14 cellular contexts compared by ENCODE assay signal in genomic region chr2:95760839-95761525, GRCh38.
DNase-seq lines count a peak whose midpoint lies in the region; TF ChIP-seq lines count a peak whose summit lies in the region.
"Had no signal": no experiment of that assay in that cellular context is flagged by ENCODE, and none has a peak within 500 bp of the region (broad histone marks: within the 10 kb centered on the region; RNA-seq: fewer than 3 reads in every experiment).

No MANE protein-coding gene starts in this region.

- peak in 1 of 2 donors; percentile 21 for TF ChIP-seq EP300 in tibial nerve (IDR thresholded peaks at IDR 0.05)

- 64 to 67% methylated on average over 6 to 11 of the region's 11 CpGs for WGBS in tibial nerve, 2 donors

- no peak overlapping the region for H3K27ac ChIP-seq in AG04450 (ENCODE audit: low read depth, low read length)
- peak overlapping the region in 1 of 4 donors; percentile 41 for H3K27ac ChIP-seq in tibial nerve
- H3K27ac ChIP-seq: hepatocyte had no signal

- TF ChIP-seq CTCF in AG04450 (IDR thresholded peaks at IDR 0.05; ENCODE audit: low read depth, low read length) = no peak
- no peak for TF ChIP-seq CTCF in tibial nerve (IDR thresholded peaks at IDR 0.05)

- H3K4me3 ChIP-seq in AG04450 (ENCODE audit: low read depth, low read length) (no peak overlapping the region), tibial nerve (no peak overlapping the region)
- H3K4me3 ChIP-seq: hepatocyte had no signal

- POLR2A ChIA-PET in AG04450 (lab: Yijun Ruan, JAX) = no interaction called here

- DNase-seq in AG04450 (ENCODE audit: low read depth, low spot score) = peak; percentile 46
- DNase-seq in HK-2 (ENCODE audit: unreplicated experiment) = peak; percentile 78
- DNase-seq in amniotic epithelial cell (ENCODE audit: low read depth) = peak; percentile 95
- peak; percentile 26 for DNase-seq in iPS-NIHi7 (ENCODE audit: extremely low spot score)
- no peak for DNase-seq in tibial nerve (ENCODE audit: low spot score in 2 of 2)
- DNase-seq in D341Med (ENCODE audit: low spot score) = no peak
- no peak for DNase-seq in UCSD-AML1 (lab: John Stamatoyannopoulos, UW; ENCODE audit: unreplicated experiment)
- DNase-seq in NCI-H2171 treated with DMSO at 0.1 percent for 48 hours (lab: John Stamatoyannopoulos, UW) = no peak
- DNase-seq: activated T-cell treated with anti-CD3 and anti-CD28 coated beads, Interleukin-2, amount 50 U/mL, for 4 hours; naive B cell; NCI-H1048; stimulated activated CD4-positive, alpha-beta T cell treated with anti-CD3 and anti-CD28 coated beads, Interleukin-15, amount 100 ng/mL, for 24 hours; stimulated activated naive CD8-positive, alpha-beta T cell treated with anti-CD3 and anti-CD28 coated beads, Interleukin-15, Interleukin-2, amounts not matched to agents 100 U/mL and 50 U/mL, for 24 hours had no signal

- H3K9me3 ChIP-seq in AG04450 (ENCODE audit: control insufficient read depth, insufficient read depth, low read length) (no peaks in the 10 kb centered on the region), tibial nerve (no peaks in the 10 kb centered on the region)

- H3K4me1 ChIP-seq in tibial nerve = no peaks in the 10 kb centered on the region

- H3K27me3 ChIP-seq in AG04450 (ENCODE audit: control insufficient read depth, insufficient read depth, low read length) (peaks cover 6% of the 10 kb centered on the region), tibial nerve (no peaks in the 10 kb centered on the region)
- H3K27me3 ChIP-seq: hepatocyte had no signal

- no peaks in the 10 kb centered on the region for H3K36me3 ChIP-seq in tibial nerve

- TF ChIP-seq POLR2A in tibial nerve (IDR thresholded peaks at IDR 0.05) = no peak

- CTCF ChIA-PET in AG04450 (lab: Charles Lee) = interaction anchor here (0.5 kb wide), 1 partner anchor 560 kb away, joined by 3 read pairs; no protein-coding TSS in a partner anchor

Comparison
In these comparisons a context has a peak if more than half of its experiments do, and no peak if none do; other contexts are left out.
1. DNase-seq: peak in AG04450 (single experiment), HK-2 (single experiment), amniotic epithelial cell (single experiment) and iPS-NIHi7 (single experiment); none in tibial nerve (0 of 2), D341Med (single experiment), UCSD-AML1 (single experiment) and NCI-H2171 treated with DMSO at 0.1 percent for 48 hours (single experiment).